ENCODE assay signal across 9 cellular contexts in the genomic region with DNA sequence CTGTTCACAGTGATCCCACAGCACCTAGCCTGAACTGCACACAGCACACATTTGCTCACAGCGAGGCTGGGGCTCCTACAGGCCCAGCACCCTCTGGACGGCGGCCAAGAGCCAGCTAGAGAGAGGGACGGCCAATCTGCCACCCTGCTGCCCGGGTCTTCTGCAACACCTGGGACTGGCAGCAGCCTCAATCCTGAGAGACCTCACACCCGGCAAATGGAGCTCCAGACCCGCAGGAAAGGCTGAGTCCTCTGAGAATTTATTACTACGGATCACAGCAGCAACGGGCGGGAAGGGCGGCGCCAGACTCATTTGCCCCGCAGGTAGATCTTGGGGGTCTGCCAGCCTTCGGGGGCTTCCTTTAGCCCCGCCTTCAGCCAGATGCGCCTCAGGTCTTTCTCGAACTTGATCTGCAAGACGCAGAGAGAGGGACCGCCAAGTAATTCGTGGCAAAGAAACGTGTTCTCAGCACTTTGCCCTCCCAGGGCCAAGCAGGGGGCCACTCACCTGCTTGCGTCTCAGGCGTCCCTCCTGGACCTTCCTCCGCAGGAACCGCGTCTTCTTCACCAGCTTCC. TPM values are rescaled to one million over a fixed set of nuclear protein-coding genes. Genes with fewer than 3 reads are reported as not detected.
A peak's percentile ranks its signal among the peaks of the same experiment; 100 is the strongest.
DNase-seq lines count a peak whose midpoint lies in the region; ATAC-seq and TF ChIP-seq lines count a peak whose summit lies in the region.
"Had no signal": no experiment of that assay in that cellular context is flagged by ENCODE, and none has a peak within 500 bp of the region (broad histone marks: within the 10 kb centered on the region; RNA-seq: fewer than 3 reads in every experiment).

No MANE protein-coding gene starts in this region.

- no peaks in the 10 kb centered on the region for H3K9me2 ChIP-seq in DOHH2 (replicated peaks; ENCODE audit: control insufficient read depth, low read length)

- H3K9ac ChIP-seq in fibroblast of lung (ENCODE audit: insufficient read depth, low read length): peak overlapping the region; percentile 2

- H2AFZ ChIP-seq in fibroblast of lung (ENCODE audit: low read length): no peak overlapping the region

- TF ChIP-seq CTCF in DOHH2 (IDR thresholded peaks at IDR 0.05; ENCODE audit: low read depth, low read length, poor library complexity, severe bottlenecking): no peak
- TF ChIP-seq CTCF in fibroblast of lung (conservative IDR thresholded peaks at IDR 0.05 in 1 of 2, IDR thresholded peaks at IDR 0.05 in 1 of 2; ENCODE audit: low read depth in 1 of 2, low read length in 2 of 2): no peak

- H3K9me3 ChIP-seq in DOHH2 (ENCODE audit: control insufficient read depth, insufficient read depth, low read length) (no peaks in the 10 kb centered on the region), SJSA1 (replicated peaks) (no peaks in the 10 kb centered on the region), fibroblast of lung (ENCODE audit: control insufficient read depth, insufficient read depth, low read depth, low read length) (no peaks in the 10 kb centered on the region)

- H4K20me1 ChIP-seq in DOHH2 (ENCODE audit: control insufficient read depth, insufficient read depth, low read depth, low read length) (peaks cover 6% of the 10 kb centered on the region; the same call in 1 of the 2 replicates), fibroblast of lung (ENCODE audit: control insufficient read depth, extremely low read depth, insufficient read depth, low read length) (no peaks in the 10 kb centered on the region)

- no peak for ATAC-seq in HG02678 (IDR thresholded peaks at IDR 0.05; ENCODE audit: unreplicated experiment)
- ATAC-seq in HG03108 (IDR thresholded peaks at IDR 0.05; ENCODE audit: unreplicated experiment): no peak

- peaks cover 7% of the 10 kb centered on the region for H3F3A ChIP-seq in DOHH2 (ENCODE audit: control insufficient read depth, insufficient read depth)

- H3K4me2 ChIP-seq in DOHH2 (ENCODE audit: low read length) (peak overlapping the region; percentile 86), fibroblast of lung (ENCODE audit: extremely low read depth, insufficient read depth, low read length) (peak overlapping the region; percentile 86)

- H3K79me2 ChIP-seq in DOHH2 (ENCODE audit: control insufficient read depth, low read length) (peaks cover 41% of the 10 kb centered on the region), fibroblast of lung (ENCODE audit: control insufficient read depth, insufficient read depth, low read length) (peaks cover 26% of the 10 kb centered on the region)

- H3K36me3 ChIP-seq in DOHH2 (ENCODE audit: control insufficient read depth, low read length): peaks cover 46% of the 10 kb centered on the region
- H3K36me3 ChIP-seq in SJSA1: peaks cover 54% of the 10 kb centered on the region
- peaks cover 17% of the 10 kb centered on the region for H3K36me3 ChIP-seq in fibroblast of lung (ENCODE audit: control insufficient read depth, insufficient read depth, low read length)

- no peak overlapping the region for H3K27ac ChIP-seq in DOHH2 (ENCODE audit: low read depth, low read length)
- H3K27ac ChIP-seq in SJSA1: no peak overlapping the region
- H3K27ac ChIP-seq in fibroblast of lung (ENCODE audit: insufficient read depth, low read length): peak overlapping the region; percentile 73

- H3K27me3 ChIP-seq in DOHH2 (ENCODE audit: control insufficient read depth, low read length) (no peaks in the 10 kb centered on the region), SJSA1 (replicated peaks) (no peaks in the 10 kb centered on the region), fibroblast of lung (ENCODE audit: control insufficient read depth, insufficient read depth, low read length) (no peaks in the 10 kb centered on the region)

- DNase-seq in SJSA1 (ENCODE audit: low read depth in 1 of 2, low spot score in 2 of 2): no peak
- DNase-seq in fibroblast of lung (ENCODE audit: low read depth in 2 of 2): no peak
- peak; percentile 76 for DNase-seq in posterior vena cava (ENCODE audit: low spot score)
- no peak for DNase-seq in NCI-H226
- no peak for DNase-seq in NAMALWA (ENCODE audit: low spot score)
- DNase-seq: activated CD8-positive, alpha-beta memory T cell treated with anti-CD3 and anti-CD28 coated beads, Interleukin-2, amount 50 U/mL, for 48 hours had no signal

- intact Hi-C loops in posterior vena cava (cut with DNase I): loop anchor here in 1 of 2 donors (10.0 kb wide), 1 partner anchor 131 kb away; no protein-coding TSS in a partner anchor

- peaks cover 35% of the 10 kb centered on the region for H3K4me1 ChIP-seq in DOHH2 (ENCODE audit: control insufficient read depth, low read length)
- H3K4me1 ChIP-seq in SJSA1 (replicated peaks): peaks cover 36% of the 10 kb centered on the region
- peaks cover 15% of the 10 kb centered on the region for H3K4me1 ChIP-seq in fibroblast of lung (ENCODE audit: control insufficient read depth, extremely low read depth, insufficient read depth, low read length)

- H3K4me3 ChIP-seq in DOHH2 (ENCODE audit: low read length) (peak overlapping the region; percentile 98), SJSA1 (peak overlapping the region; percentile 88), fibroblast of lung (replicated peaks in 1 of 4; ENCODE audit: control extremely low read depth in 1 of 4, insufficient read depth in 1 of 4, low read depth in 3 of 4, low read length in 4 of 4) (peak overlapping the region; percentile 51 to 86 (median 72))

RNA-seq across cellular contexts. Expression of gene AURKAIP1, which starts 1.4 kb away (rescaled TPM):
- 180 and 360 TPM in 2 replicates for total RNA-seq in SJSA1 (2014; rRNA removed; shearing (Covaris generic))
- total RNA-seq in fibroblast of lung (83.2 and 85.2 TPM in 2 replicates), posterior vena cava (10 to 100 TPM; 70.9 to 78.8 TPM)
- polyA plus RNA-seq in fibroblast of lung: 42.2 and 66.9 TPM in 2 replicates
- 92.6 and 179 TPM in 2 replicates for polyA plus RNA-seq in fibroblast of lung (2012)
- polyA minus RNA-seq in fibroblast of lung (ENCODE audit: low replicate concordance): 7.1 and 8.1 TPM in 2 replicates

RNA-seq across cellular contexts. Expression of gene MXRA8, which starts 15.2 kb away (rescaled TPM):
- total RNA-seq in SJSA1 (2014; rRNA removed; shearing (Covaris generic)): 192 and 224 TPM in 2 replicates
- total RNA-seq in fibroblast of lung: 262 and 397 TPM in 2 replicates
- 205 and 239 TPM in 2 replicates for polyA plus RNA-seq in fibroblast of lung
- polyA plus RNA-seq in fibroblast of lung (2012): 320 and 409 TPM in 2 replicates
- 638 and 877 TPM in 2 replicates for polyA minus RNA-seq in fibroblast of lung (ENCODE audit: low replicate concordance)
- 100 to 1,000 TPM; 104 to 174 TPM for total RNA-seq in posterior vena cava

RNA-seq across cellular contexts. Expression of gene DVL1, which starts 24.4 kb away (rescaled TPM):
- total RNA-seq in SJSA1 (2014; rRNA removed; shearing (Covaris generic)): 85.2 and 95.9 TPM in 2 replicates
- 78.3 and 107 TPM in 2 replicates for total RNA-seq in fibroblast of lung
- 9.1 and 12.5 TPM in 2 replicates for polyA plus RNA-seq in fibroblast of lung
- 23.4 and 43.6 TPM in 2 replicates for polyA plus RNA-seq in fibroblast of lung (2012)
- polyA minus RNA-seq in fibroblast of lung (ENCODE audit: low replicate concordance): 14.8 and 16.0 TPM in 2 replicates
- total RNA-seq in posterior vena cava: 10 to 100 TPM; 45.9 to 61.9 TPM

RNA-seq across cellular contexts. Expression of gene CCNL2, which starts 25.6 kb away (rescaled TPM):
- 69.4 and 79.0 TPM in 2 replicates for total RNA-seq in SJSA1 (2014; rRNA removed; shearing (Covaris generic))
- total RNA-seq in fibroblast of lung (87.1 and 102 TPM in 2 replicates), posterior vena cava (100 to 1,000 TPM; 102 to 109 TPM)
- polyA plus RNA-seq in fibroblast of lung: 70.5 and 116 TPM in 2 replicates
- 51.7 and 70.2 TPM in 2 replicates for polyA plus RNA-seq in fibroblast of lung (2012)
- polyA minus RNA-seq in fibroblast of lung (ENCODE audit: low replicate concordance): 23.3 and 75.5 TPM in 2 replicates

RNA-seq across cellular contexts. Expression of gene MRPL20, which starts 33.5 kb away (rescaled TPM):
- total RNA-seq in SJSA1 (2014; rRNA removed; shearing (Covaris generic)): 184 and 203 TPM in 2 replicates
- 80.1 and 81.7 TPM in 2 replicates for total RNA-seq in fibroblast of lung
- 150 and 188 TPM in 2 replicates for polyA plus RNA-seq in fibroblast of lung
- polyA plus RNA-seq in fibroblast of lung (2012): 155 and 217 TPM in 2 replicates
- polyA minus RNA-seq in fibroblast of lung (ENCODE audit: low replicate concordance): 27.3 and 44.5 TPM in 2 replicates
- 10 to 100 TPM; 69.7 to 75.0 TPM for total RNA-seq in posterior vena cava
